In the genomic region with DNA sequence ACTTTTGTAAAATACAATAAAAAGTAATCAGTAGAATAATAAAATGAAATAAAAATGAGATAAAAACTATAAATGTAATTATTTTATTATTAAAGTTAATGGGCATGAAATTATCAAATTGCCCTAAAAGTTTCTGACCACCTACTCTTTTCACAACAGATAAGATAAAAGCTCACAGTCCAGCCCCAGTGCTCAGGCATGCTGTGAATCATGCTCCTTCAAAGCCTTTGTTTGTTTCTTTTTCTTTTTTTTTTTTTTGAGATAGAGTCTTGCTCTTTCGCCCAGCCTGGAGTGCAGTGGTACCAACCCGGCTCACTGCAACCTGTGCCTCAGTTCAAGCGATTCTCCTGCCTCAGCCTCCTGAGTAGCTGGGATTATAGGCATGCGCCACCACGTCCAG, we compare ENCODE assay signal across 22 cellular contexts.
A peak's percentile ranks its signal among the peaks of the same experiment; 100 is the strongest.
DNase-seq lines count a peak whose midpoint lies in the region; ATAC-seq lines count a peak whose summit lies in the region.
"Had no signal": no experiment of that assay in that cellular context is flagged by ENCODE, and none has a peak within 500 bp of the region (broad histone marks: within the 10 kb centered on the region; RNA-seq: fewer than 3 reads in every experiment).

No MANE protein-coding gene starts in this region.

- no peak overlapping the region for H3K4me2 ChIP-seq in Karpas-422 (ENCODE audit: low read depth, low read length, poor library complexity, severe bottlenecking)

- no peaks in the 10 kb centered on the region for H3K27me3 Mint-ChIP-seq in activated naive CD8-positive, alpha-beta T cell treated with anti-CD3 and anti-CD28 coated beads, Interleukin-2, amount 50 U/mL, for 24 hours
- H3K27me3 Mint-ChIP-seq in naive thymus-derived CD4-positive, alpha-beta T cell = no peaks in the 10 kb centered on the region
- H3K27me3 Mint-ChIP-seq: activated naive CD4-positive, alpha-beta T cell treated with anti-CD3 and anti-CD28 coated beads, Interleukin-2, amount 50 U/mL, for 24 hours; type B pancreatic cell had no signal

- no peak overlapping the region for H3K4me3 Mint-ChIP-seq in activated naive CD8-positive, alpha-beta T cell treated with anti-CD3 and anti-CD28 coated beads, Interleukin-2, amount 50 U/mL, for 24 hours
- H3K4me3 Mint-ChIP-seq in naive thymus-derived CD4-positive, alpha-beta T cell = peak overlapping the region in 4 of 10 donors; percentile 19 to 70 (median 38)
- H3K4me3 Mint-ChIP-seq: activated T-cell treated with anti-CD3 and anti-CD28 coated beads, Interleukin-2, amount 50 U/mL, for 4 hours; type B pancreatic cell had no signal

- H3K36me3 Mint-ChIP-seq in activated naive CD8-positive, alpha-beta T cell treated with anti-CD3 and anti-CD28 coated beads, Interleukin-2, amount 50 U/mL, for 24 hours (ENCODE audit: low read depth) = peaks cover 59% of the 10 kb centered on the region
- peaks cover 0 to 49% (median 40%) of the 10 kb centered on the region in 5 donors for H3K36me3 Mint-ChIP-seq in naive thymus-derived CD4-positive, alpha-beta T cell
- H3K36me3 Mint-ChIP-seq: type B pancreatic cell had no signal

- H3K4me1 ChIP-seq in Karpas-422 (ENCODE audit: low read length) = peaks cover 60% of the 10 kb centered on the region
- H3K4me1 ChIP-seq in naive thymus-derived CD4-positive, alpha-beta T cell (ENCODE audit: control insufficient read depth in 2 of 2, insufficient read depth in 2 of 2, low read length in 2 of 2) = peaks cover 35 to 51% of the 10 kb centered on the region in 2 donors
- H3K4me1 ChIP-seq: SJCRH30 had no signal

- intact Hi-C loops in naive thymus-derived CD4-positive, alpha-beta T cell (cut with micrococcal nuclease) = no loop called here

- H3K79me2 ChIP-seq in Karpas-422 (ENCODE audit: low read length) = peaks cover 38% of the 10 kb centered on the region

- peak; percentile 24 for DNase-seq in EH (ENCODE audit: low read depth)
- DNase-seq in Karpas-422 = no peak
- DNase-seq in activated naive CD8-positive, alpha-beta T cell treated with anti-CD3 and anti-CD28 coated beads, Interleukin-2, amount 50 U/mL, for 24 hours = no peak
- no peak for DNase-seq in naive thymus-derived CD4-positive, alpha-beta T cell
- no peak for DNase-seq in substantia nigra (lab: John Stamatoyannopoulos, UW)
- DNase-seq: activated T-cell treated with anti-CD3 and anti-CD28 coated beads, Interleukin-2, amount 50 U/mL, for 4 hours; DMS79; effector memory CD4-positive, alpha-beta T cell; NCI-H1417; NCI-H524; SJCRH30; stimulated activated CD4-positive, alpha-beta T cell treated with anti-CD3 and anti-CD28 coated beads, Interleukin-4, amount 100 ng/mL, for 24 hours had no signal

- H3K4me1 Mint-ChIP-seq in activated naive CD8-positive, alpha-beta T cell treated with anti-CD3 and anti-CD28 coated beads, Interleukin-2, amount 50 U/mL, for 24 hours = peaks cover 61% of the 10 kb centered on the region
- H3K4me1 Mint-ChIP-seq in naive thymus-derived CD4-positive, alpha-beta T cell = peaks cover 52 to 90% (median 80%) of the 10 kb centered on the region in 7 donors

- no peak overlapping the region for H3K9ac ChIP-seq in Karpas-422 (ENCODE audit: low read length)

- CTCF ChIA-PET in naive thymus-derived CD4-positive, alpha-beta T cell (lab: Charles Lee) = interaction anchor here (0.5 to 1.9 kb wide), 2 partner anchors 15 to 17 kb away, joined by 3 to 5 read pairs; no protein-coding TSS in a partner anchor

- H3K27ac ChIP-seq in Karpas-422 (ENCODE audit: low read length) (peak overlapping the region; percentile 100), substantia nigra (ENCODE audit: low read depth, low read length, poor library complexity, severe bottlenecking) (no peak overlapping the region)
- H3K27ac ChIP-seq in naive thymus-derived CD4-positive, alpha-beta T cell (ENCODE audit: low read depth, low read length) = no peak overlapping the region
- H3K27ac ChIP-seq: esophagus muscularis mucosa, gastroesophageal sphincter, SJCRH30, VCaP had no signal

- H3K9me3 Mint-ChIP-seq in activated naive CD8-positive, alpha-beta T cell treated with anti-CD3 and anti-CD28 coated beads, Interleukin-2, amount 50 U/mL, for 24 hours = peaks cover 3% of the 10 kb centered on the region
- H3K9me3 Mint-ChIP-seq in naive thymus-derived CD4-positive, alpha-beta T cell = peaks cover 0 to 7% (median 0%) of the 10 kb centered on the region in 11 donors
- H3K9me3 Mint-ChIP-seq: activated naive CD4-positive, alpha-beta T cell treated with anti-CD3 and anti-CD28 coated beads, Interleukin-2, amount 50 U/mL, for 24 hours; T-helper 1 cell treated with Interleukin-12 subunit alpha and Interleukin-12 subunit beta and Interleukin-4 antibody, amounts not matched to agents 30 μg/mL and 1 μg/mL, for 36 hours; type B pancreatic cell had no signal

- no peaks in the 10 kb centered on the region for H3K27me3 ChIP-seq in Karpas-422 (ENCODE audit: low read length)
- no peaks in the 10 kb centered on the region for H3K27me3 ChIP-seq in naive thymus-derived CD4-positive, alpha-beta T cell (ENCODE audit: control insufficient read depth in 2 of 2, insufficient read depth in 2 of 2, low read length in 2 of 2)
- H3K27me3 ChIP-seq: esophagus muscularis mucosa, gastroesophageal sphincter, SJCRH30 had no signal

- H3K9me3 ChIP-seq in Karpas-422 (ENCODE audit: low read length) = no peaks in the 10 kb centered on the region
- no peaks in the 10 kb centered on the region for H3K9me3 ChIP-seq in naive thymus-derived CD4-positive, alpha-beta T cell (ENCODE audit: control insufficient read depth in 2 of 3, low read length in 3 of 3)
- H3K9me3 ChIP-seq: esophagus muscularis mucosa, gastroesophageal sphincter, SJCRH30 had no signal

- H2AFZ ChIP-seq in Karpas-422 (ENCODE audit: low read length) = no peak overlapping the region

- no peaks in the 10 kb centered on the region for H4K20me1 ChIP-seq in Karpas-422 (ENCODE audit: insufficient read depth, low read depth, low read length)

- ATAC-seq in activated naive CD8-positive, alpha-beta T cell treated with anti-CD3 and anti-CD28 coated beads, Interleukin-2, amount 50 U/mL, for 24 hours = no peak
- no peak for ATAC-seq in naive thymus-derived CD4-positive, alpha-beta T cell
- ATAC-seq in HG02840 (IDR thresholded peaks at IDR 0.05; ENCODE audit: low FRiP score, unreplicated experiment) (no peak), HG03095 (IDR thresholded peaks at IDR 0.05; ENCODE audit: unreplicated experiment) (no peak), HG02763 (IDR thresholded peaks at IDR 0.05; ENCODE audit: unreplicated experiment) (no peak)
- ATAC-seq: gastroesophageal sphincter had no signal

- H3K36me3 ChIP-seq in Karpas-422 (ENCODE audit: insufficient read depth, low read length) = peaks cover 5% of the 10 kb centered on the region; the same call in 1 of the 2 replicates
- H3K36me3 ChIP-seq in naive thymus-derived CD4-positive, alpha-beta T cell (ENCODE audit: control insufficient read depth in 2 of 3, insufficient read depth in 3 of 3, low read length in 3 of 3) = peaks cover 3 to 24% (median 9%) of the 10 kb centered on the region in 3 experiments
- H3K36me3 ChIP-seq: gastroesophageal sphincter, SJCRH30 had no signal

- H3K4me3 ChIP-seq in Karpas-422 (ENCODE audit: low read length) = peak overlapping the region; percentile 60; the same call in 1 of the 2 replicates
- H3K4me3 ChIP-seq in naive thymus-derived CD4-positive, alpha-beta T cell (ENCODE audit: low read length) = no peak overlapping the region
- H3K4me3 ChIP-seq: esophagus muscularis mucosa, gastroesophageal sphincter, lung, SJCRH30 had no signal

- no peaks in the 10 kb centered on the region for H3K9me2 ChIP-seq in Karpas-422 (replicated peaks; ENCODE audit: insufficient read depth, low read length)

- peak overlapping the region; percentile 75 for H3K27ac Mint-ChIP-seq in activated naive CD8-positive, alpha-beta T cell treated with anti-CD3 and anti-CD28 coated beads, Interleukin-2, amount 50 U/mL, for 24 hours
- H3K27ac Mint-ChIP-seq in naive thymus-derived CD4-positive, alpha-beta T cell = peak overlapping the region in 7 of 9 donors; percentile 17 to 95 (median 26)
- H3K27ac Mint-ChIP-seq: type B pancreatic cell had no signal

- POLR2A ChIA-PET in naive thymus-derived CD4-positive, alpha-beta T cell (lab: Charles Lee) = interaction anchor here (0.9 kb wide), 1 partner anchor 181 kb away, joined by 3 read pairs; no protein-coding TSS in a partner anchor
